In the genomic region with DNA sequence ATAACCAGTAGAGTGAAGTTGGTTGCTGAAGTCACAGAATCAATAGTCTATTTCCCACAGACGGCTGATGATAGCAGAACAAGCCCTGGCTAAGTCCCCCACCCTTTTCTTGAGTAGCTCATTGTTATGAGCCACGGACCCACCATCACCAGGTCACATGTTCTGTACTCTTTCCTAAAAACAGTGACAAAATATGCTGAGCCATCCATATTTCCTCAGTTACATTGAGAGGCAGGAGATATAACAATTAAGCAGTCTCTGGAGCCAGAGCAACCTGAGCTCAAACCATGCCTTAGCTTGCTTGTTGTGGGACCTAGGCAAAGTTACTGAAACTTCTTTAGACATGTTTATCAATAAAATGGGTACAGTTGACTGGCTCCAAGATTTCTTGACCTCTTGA, we compare ENCODE assay signal across 29 cellular contexts. TPM values are rescaled to one million over a fixed set of nuclear protein-coding genes. Genes with fewer than 3 reads are reported as not detected.
"Had no signal": no experiment of that assay in that cellular context is flagged by ENCODE, and none has a peak within 500 bp of the region (broad histone marks: within the 10 kb centered on the region; RNA-seq: fewer than 3 reads in every experiment).

No MANE protein-coding gene starts in this region.

- H3K4me3 ChIP-seq: stomach, suprapubic skin, testis, thoracic aorta, thyroid gland, tibial artery, tibial nerve, transverse colon, upper lobe of left lung, upper lobe of right lung, uterus, vagina had no signal

- H3K9me3 ChIP-seq: suprapubic skin, testis, thoracic aorta, thyroid gland, tibial artery, tibial nerve, transverse colon, upper lobe of left lung, upper lobe of right lung, uterus, vagina had no signal

- H3K27me3 ChIP-seq: testis, thyroid gland, tibial artery, transverse colon, upper lobe of left lung, upper lobe of right lung, uterus, vagina had no signal

- ATAC-seq: stimulated activated effector memory CD8-positive, alpha-beta T cell treated with anti-CD3 and anti-CD28 coated beads, Interleukin-12 subunit alpha, Interleukin-12 subunit beta, amount 100 ng/mL, for 72 hours; stimulated activated memory B cell treated with anti-CD40 and anti-IgM and Interleukin-4, amounts not matched to agents 10 μg/mL and 1 μg/mL and 100 μg/mL, for 72 hours; stimulated activated naive B cell treated with anti-CD40 and anti-IgM and Interleukin-4, amounts not matched to agents 10 μg/mL and 1 μg/mL and 100 μg/mL, for 72 hours; stimulated activated naive CD8-positive, alpha-beta T cell treated with anti-CD3 and anti-CD28 coated beads, Interleukin-15, amount 100 ng/mL, for 72 hours; stimulated activated naive CD8-positive, alpha-beta T cell treated with anti-CD3 and anti-CD28 coated beads, Interleukin-15, Interleukin-2, amounts not matched to agents 100 U/mL and 50 U/mL, for 24 hours; upper lobe of right lung had no signal

- H3K36me3 ChIP-seq: suprapubic skin, thoracic aorta, thyroid gland, tibial artery, tibial nerve, transverse colon, upper lobe of left lung, upper lobe of right lung, uterus, vagina had no signal

- DNase-seq: stimulated activated CD4-positive, alpha-beta T cell treated with anti-CD3 and anti-CD28 coated beads, Interleukin-2, amount 100 ng/mL, for 48 hours; stimulated activated CD4-positive, alpha-beta T cell treated with anti-CD3 and anti-CD28 coated beads, Interleukin-4, amount 100 ng/mL, for 1 hour; stimulated activated CD4-positive, alpha-beta T cell treated with anti-CD3 and anti-CD28 coated beads, Interleukin-4, amount 100 ng/mL, for 24 hours; stimulated activated CD4-positive, alpha-beta T cell treated with anti-CD3 and anti-CD28 coated beads, Interleukin-4, amount 100 ng/mL, for 4 hours; stimulated activated CD8-positive, alpha-beta memory T cell treated with anti-CD3 and anti-CD28 coated beads, Interleukin-4, amount 100 ng/mL, for 48 hours; stimulated activated naive B cell treated with anti-CD40 and anti-IgM and Interleukin-4, amounts not matched to agents 10 μg/mL and 1 μg/mL and 100 μg/mL, for 72 hours; stimulated activated naive CD4-positive, alpha-beta T cell; stimulated activated naive CD4-positive, alpha-beta T cell treated with Interleukin-2 at 50 U/mL for 16 hours; stimulated activated naive CD8-positive, alpha-beta T cell treated with anti-CD3 and anti-CD28 coated beads, Interleukin-15, amount 100 ng/mL, for 72 hours; stimulated activated naive CD8-positive, alpha-beta T cell treated with anti-CD3 and anti-CD28 coated beads, Interleukin-15, Interleukin-2, amounts not matched to agents 100 U/mL and 50 U/mL, for 24 hours; stomach; substantia nigra; testis; thyroid gland; tibial artery; transverse colon; trophoblast cell; upper lobe of left lung; upper lobe of right lung; uterus had no signal

- H3K4me1 ChIP-seq: testis, tibial artery, upper lobe of left lung, uterus, vagina had no signal

- H3K27ac ChIP-seq: stomach, suprapubic skin, testis, thoracic aorta, thyroid gland, tibial artery, tibial nerve, transverse colon, upper lobe of left lung, upper lobe of right lung, uterus, vagina had no signal

- FAIRE-seq: urothelium cell line had no signal

RNA-seq across cellular contexts. Expression of gene NOX1, which starts 56.8 kb away (rescaled TPM):
- total RNA-seq: subcutaneous adipose tissue, temporal lobe, thoracic aorta, thyroid gland, tibial nerve, upper lobe of left lung, upper lobe of right lung, uterus, vagina had no signal
- polyA plus RNA-seq: stomach had no signal
